In genomic region chr3:194573680-194574437, GRCh38 we compare ENCODE assay signal across 8 cellular contexts. TPM values are rescaled to one million over a fixed set of nuclear protein-coding genes. Genes with fewer than 3 reads are reported as not detected.
A peak's percentile ranks its signal among the peaks of the same experiment; 100 is the strongest.
DNase-seq lines count a peak whose midpoint lies in the region; ATAC-seq and TF ChIP-seq lines count a peak whose summit lies in the region.

No MANE protein-coding gene starts in this region.

- H3K27ac ChIP-seq in endodermal cell (ENCODE audit: low read depth, low read length), result no peak overlapping the region
- H3K27ac ChIP-seq in naive thymus-derived CD4-positive, alpha-beta T cell (ENCODE audit: low read depth, low read length), result no peak overlapping the region

- no peaks in the 10 kb centered on the region for H3K36me3 ChIP-seq in endodermal cell (ENCODE audit: control insufficient read depth, insufficient read depth, low read length)
- no peaks in the 10 kb centered on the region for H3K36me3 ChIP-seq in naive thymus-derived CD4-positive, alpha-beta T cell (ENCODE audit: control insufficient read depth in 2 of 3, insufficient read depth in 3 of 3, low read length in 3 of 3)

- H3K4me3 ChIP-seq in endodermal cell (ENCODE audit: low read length), result no peak overlapping the region
- no peak overlapping the region for H3K4me3 ChIP-seq in naive thymus-derived CD4-positive, alpha-beta T cell (ENCODE audit: low read length)

- H3K27me3 Mint-ChIP-seq in WTC11 (ENCODE audit: low read depth) (no peaks in the 10 kb centered on the region), endodermal cell (ENCODE audit: insufficient read depth) (no peaks in the 10 kb centered on the region)
- peaks cover 15 to 30% (median 24%) of the 10 kb centered on the region in 5 donors for H3K27me3 Mint-ChIP-seq in naive thymus-derived CD4-positive, alpha-beta T cell

- peak; percentile 94 for ATAC-seq in WTC11
- ATAC-seq in naive thymus-derived CD4-positive, alpha-beta T cell, result peak; percentile 87

- POLR2A ChIA-PET in WTC11 (lab: Charles Lee), result no interaction called here
- POLR2A ChIA-PET in naive thymus-derived CD4-positive, alpha-beta T cell (lab: Charles Lee), result interaction anchor here (0.9 kb wide), 1 partner anchor 101 kb away, joined by 3 read pairs; no protein-coding TSS in a partner anchor

- no peak overlapping the region for H3K9ac ChIP-seq in endodermal cell (ENCODE audit: extremely low read depth, low read length, poor library complexity, severe bottlenecking)

- H3K4me3 Mint-ChIP-seq in WTC11 (no peak overlapping the region), endodermal cell (no peak overlapping the region)
- H3K4me3 Mint-ChIP-seq in naive thymus-derived CD4-positive, alpha-beta T cell, result no peak overlapping the region

- 75 to 81% methylated on average over 7 to 10 of the region's 10 CpGs for WGBS in endodermal cell (ENCODE audit: insufficient coverage in 1 of 2, insufficient read length in 1 of 2), 2 experiments

- H3K27me3 ChIP-seq in endodermal cell (ENCODE audit: control insufficient read depth, insufficient read depth, low read length, poor library complexity, severe bottlenecking), result no peaks in the 10 kb centered on the region
- H3K27me3 ChIP-seq in naive thymus-derived CD4-positive, alpha-beta T cell (ENCODE audit: control insufficient read depth in 2 of 2, insufficient read depth in 2 of 2, low read length in 2 of 2), result no peaks in the 10 kb centered on the region

- H3K4me1 ChIP-seq in endodermal cell (ENCODE audit: control insufficient read depth, insufficient read depth, low read length), result peaks cover 13% of the 10 kb centered on the region
- H3K4me1 ChIP-seq in naive thymus-derived CD4-positive, alpha-beta T cell (ENCODE audit: control insufficient read depth in 2 of 2, insufficient read depth in 2 of 2, low read length in 2 of 2), result no peaks in the 10 kb centered on the region

- CTCF ChIA-PET in WTC11 (lab: Charles Lee), result interaction anchor here (0.6 to 3.3 kb wide), 24 partner anchors 9 to 240 kb away, joined by 3 to 27 read pairs (median 5); partner anchors contain the start of gene ATP13A3
- CTCF ChIA-PET in naive thymus-derived CD4-positive, alpha-beta T cell (lab: Charles Lee), result interaction anchor here (0.6 to 3.6 kb wide), 5 partner anchors 30 to 135 kb away, joined by 3 to 23 read pairs (median 3); no protein-coding TSS in a partner anchor

- H3K4me1 Mint-ChIP-seq in WTC11 (0 out of 2 replicates have a peak, but pooled peaks cover 2% of the 10 kb centered on the region), endodermal cell (peaks cover 36% of the 10 kb centered on the region)
- peaks cover 0 to 17% (median 0%) of the 10 kb centered on the region in 7 donors for H3K4me1 Mint-ChIP-seq in naive thymus-derived CD4-positive, alpha-beta T cell

- no peaks in the 10 kb centered on the region for H3K9me3 ChIP-seq in endodermal cell (ENCODE audit: control insufficient read depth, low read length)
- no peaks in the 10 kb centered on the region for H3K9me3 ChIP-seq in naive thymus-derived CD4-positive, alpha-beta T cell (ENCODE audit: control insufficient read depth in 2 of 3, low read length in 3 of 3)

- TF ChIP-seq CTCF in WTC11 (IDR thresholded peaks at IDR 0.05), result 0 out of 2 replicates have a peak, but pooled peaks have one; percentile 17
- peak; percentile 83 for TF ChIP-seq CTCF in endodermal cell (conservative IDR thresholded peaks at IDR 0.05)

- intact Hi-C loops in naive thymus-derived CD4-positive, alpha-beta T cell (cut with micrococcal nuclease), result loop anchor here (1.0 to 5.0 kb wide), 3 partner anchors 102 to 242 kb away; no protein-coding TSS in a partner anchor

- H3K27ac Mint-ChIP-seq in WTC11, result no peak overlapping the region
- H3K27ac Mint-ChIP-seq in endodermal cell, result peak overlapping the region; percentile 33
- no peak overlapping the region for H3K27ac Mint-ChIP-seq in naive thymus-derived CD4-positive, alpha-beta T cell

- H3K9me3 Mint-ChIP-seq in WTC11 (no peaks in the 10 kb centered on the region), endodermal cell (no peaks in the 10 kb centered on the region)
- H3K9me3 Mint-ChIP-seq in naive thymus-derived CD4-positive, alpha-beta T cell, result no peaks in the 10 kb centered on the region

- peak; percentile 41 for DNase-seq in NCI-H1694 (lab: John Stamatoyannopoulos, UW)
- DNase-seq in NCI-H1694 treated with DMSO at 0.1 percent for 48 hours (lab: John Stamatoyannopoulos, UW), result no peak
- DNase-seq in H4 (ENCODE audit: low spot score), result peak; percentile 69
- DNase-seq in MV-4-11 (lab: John Stamatoyannopoulos, UW), result peak; percentile 55
- peak; percentile 40 for DNase-seq in WTC11 (ENCODE audit: low spot score)
- DNase-seq in endodermal cell, result peak; percentile 86
- DNase-seq in naive thymus-derived CD4-positive, alpha-beta T cell, result peak in 6 of 9 donors; percentile 18 to 38 (median 24)
- DNase-seq in dedifferentiated amniotic fluid mesenchymal stem cell (ENCODE audit: extremely low spot score), result no peak

- H3K36me3 Mint-ChIP-seq in WTC11, result no peaks in the 10 kb centered on the region
- H3K36me3 Mint-ChIP-seq in endodermal cell (ENCODE audit: low read depth), result no peaks in the 10 kb centered on the region
- no peaks in the 10 kb centered on the region for H3K36me3 Mint-ChIP-seq in naive thymus-derived CD4-positive, alpha-beta T cell

TF ChIP-seq in WTC11, 78 proteins besides CTCF, POLR2A, EP300 and RAD21 (continues in another document):
- no peak for TF ChIP-seq TP53 (CRISPR knock-in tag; IDR thresholded peaks at IDR 0.05)
- TF ChIP-seq USF2 (CRISPR knock-in tag; IDR thresholded peaks at IDR 0.05), result no peak
- no peak for TF ChIP-seq USF1 (CRISPR knock-in tag; IDR thresholded peaks at IDR 0.05)
- no peak for TF ChIP-seq ZNF396 (CRISPR knock-in tag; IDR thresholded peaks at IDR 0.05; ENCODE audit: borderline replicate concordance)
- TF ChIP-seq E2F5 (CRISPR knock-in tag; IDR thresholded peaks at IDR 0.05), result no peak
- TF ChIP-seq ATF2 (CRISPR knock-in tag; IDR thresholded peaks at IDR 0.05; ENCODE audit: borderline replicate concordance, low read depth), result no peak
- TF ChIP-seq ZNF512 (CRISPR knock-in tag; IDR thresholded peaks at IDR 0.05; ENCODE audit: borderline replicate concordance), result no peak

RNA-seq across cellular contexts. Expression of gene TMEM44, which starts 59.4 kb away (rescaled TPM):
- 6.6 and 8.4 TPM in 2 replicates for total RNA-seq in H4 (2014; rRNA removed; shearing (Covaris generic))
- total RNA-seq in WTC11 (2021), result 13.7 to 20.8 TPM (median 19.3 TPM) in 3 replicates
- total RNA-seq in endodermal cell, result 10 to 100 TPM; 31.0 to 34.4 TPM
- 18.4 TPM for polyA plus RNA-seq in endodermal cell (2013, experiment 1 of 2)
- polyA plus RNA-seq in endodermal cell (2013, experiment 2 of 2), result 22.1 TPM
- 1 to 10 TPM in 4 of 5 experiments, under 1 TPM in 1; 0.86 to 2.6 (median 1.4) TPM for total RNA-seq in naive thymus-derived CD4-positive, alpha-beta T cell
- under 1 TPM; 0.33 to 0.37 TPM for polyA plus RNA-seq in naive thymus-derived CD4-positive, alpha-beta T cell

Comparison
In these comparisons a context has a peak if more than half of its experiments do, and no peak if none do; other contexts are left out.
1. DNase-seq: peak in NCI-H1694 (single experiment), H4 (single experiment), MV-4-11 (single experiment), WTC11 (single experiment), endodermal cell (single experiment) and naive thymus-derived CD4-positive, alpha-beta T cell (6 of 9); none in NCI-H1694 treated with DMSO at 0.1 percent for 48 hours (single experiment) and dedifferentiated amniotic fluid mesenchymal stem cell (single experiment).